Comparison of ENCODE assay signal across 2 cellular contexts in genomic region chr7:129126314-129126713, GRCh38.
TF ChIP-seq lines count a peak whose summit lies in the region.

No MANE protein-coding gene starts in this region.

TF ChIP-seq in GM23338, 12 proteins besides CTCF, POLR2A, EP300 and RAD21:
- no peak for TF ChIP-seq POLR2AphosphoS5 (IDR thresholded peaks at IDR 0.05; ENCODE audit: low read depth)
- no peak for TF ChIP-seq ZNF331 (CRISPR knock-in tag; IDR thresholded peaks at IDR 0.05; ENCODE audit: low read depth)
- TF ChIP-seq CREB1 (CRISPR knock-in tag; IDR thresholded peaks at IDR 0.05; ENCODE audit: low read depth) = no peak
- 0 out of 2 replicates have a peak, but pooled peaks have one; percentile 46 for TF ChIP-seq ZNF114 (CRISPR knock-in tag; IDR thresholded peaks at IDR 0.05)
- TF ChIP-seq NANOG (IDR thresholded peaks at IDR 0.05; ENCODE audit: borderline replicate concordance) = no peak
- no peak for TF ChIP-seq EZH2 (IDR thresholded peaks at IDR 0.05; ENCODE audit: low read depth, unreplicated experiment)
- TF ChIP-seq ZNF462 (CRISPR knock-in tag; IDR thresholded peaks at IDR 0.05) = peak; percentile 96
- TF ChIP-seq JUNB (IDR thresholded peaks at IDR 0.05; ENCODE audit: unreplicated experiment) = no peak
- TF ChIP-seq STAT1 (IDR thresholded peaks at IDR 0.05; ENCODE audit: unreplicated experiment) = no peak
- TF ChIP-seq, protein P1, sequence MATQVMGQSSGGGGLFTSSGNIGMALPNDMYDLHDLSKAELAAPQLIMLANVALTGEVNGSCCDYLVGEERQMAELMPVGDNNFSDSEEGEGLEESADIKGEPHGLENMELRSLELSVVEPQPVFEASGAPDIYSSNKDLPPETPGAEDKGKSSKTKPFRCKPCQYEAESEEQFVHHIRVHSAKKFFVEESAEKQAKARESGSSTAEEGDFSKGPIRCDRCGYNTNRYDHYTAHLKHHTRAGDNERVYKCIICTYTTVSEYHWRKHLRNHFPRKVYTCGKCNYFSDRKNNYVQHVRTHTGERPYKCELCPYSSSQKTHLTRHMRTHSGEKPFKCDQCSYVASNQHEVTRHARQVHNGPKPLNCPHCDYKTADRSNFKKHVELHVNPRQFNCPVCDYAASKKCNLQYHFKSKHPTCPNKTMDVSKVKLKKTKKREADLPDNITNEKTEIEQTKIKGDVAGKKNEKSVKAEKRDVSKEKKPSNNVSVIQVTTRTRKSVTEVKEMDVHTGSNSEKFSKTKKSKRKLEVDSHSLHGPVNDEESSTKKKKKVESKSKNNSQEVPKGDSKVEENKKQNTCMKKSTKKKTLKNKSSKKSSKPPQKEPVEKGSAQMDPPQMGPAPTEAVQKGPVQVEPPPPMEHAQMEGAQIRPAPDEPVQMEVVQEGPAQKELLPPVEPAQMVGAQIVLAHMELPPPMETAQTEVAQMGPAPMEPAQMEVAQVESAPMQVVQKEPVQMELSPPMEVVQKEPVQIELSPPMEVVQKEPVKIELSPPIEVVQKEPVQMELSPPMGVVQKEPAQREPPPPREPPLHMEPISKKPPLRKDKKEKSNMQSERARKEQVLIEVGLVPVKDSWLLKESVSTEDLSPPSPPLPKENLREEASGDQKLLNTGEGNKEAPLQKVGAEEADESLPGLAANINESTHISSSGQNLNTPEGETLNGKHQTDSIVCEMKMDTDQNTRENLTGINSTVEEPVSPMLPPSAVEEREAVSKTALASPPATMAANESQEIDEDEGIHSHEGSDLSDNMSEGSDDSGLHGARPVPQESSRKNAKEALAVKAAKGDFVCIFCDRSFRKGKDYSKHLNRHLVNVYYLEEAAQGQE (IDR thresholded peaks at IDR 0.05; ENCODE audit: unreplicated experiment) = no peak
- TF ChIP-seq, protein P2, sequence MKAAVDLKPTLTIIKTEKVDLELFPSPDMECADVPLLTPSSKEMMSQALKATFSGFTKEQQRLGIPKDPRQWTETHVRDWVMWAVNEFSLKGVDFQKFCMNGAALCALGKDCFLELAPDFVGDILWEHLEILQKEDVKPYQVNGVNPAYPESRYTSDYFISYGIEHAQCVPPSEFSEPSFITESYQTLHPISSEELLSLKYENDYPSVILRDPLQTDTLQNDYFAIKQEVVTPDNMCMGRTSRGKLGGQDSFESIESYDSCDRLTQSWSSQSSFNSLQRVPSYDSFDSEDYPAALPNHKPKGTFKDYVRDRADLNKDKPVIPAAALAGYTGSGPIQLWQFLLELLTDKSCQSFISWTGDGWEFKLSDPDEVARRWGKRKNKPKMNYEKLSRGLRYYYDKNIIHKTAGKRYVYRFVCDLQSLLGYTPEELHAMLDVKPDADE (IDR thresholded peaks at IDR 0.05) = no peak

TF ChIP-seq in H1, 55 proteins besides CTCF, POLR2A, EP300 and RAD21:
- TF ChIP-seq TAF1 (IDR thresholded peaks at IDR 0.05; ENCODE audit: low read depth, low read length) = 0 out of 2 replicates have a peak, but pooled peaks have one; percentile 31
- TF ChIP-seq PHF8 (conservative IDR thresholded peaks at IDR 0.05; ENCODE audit: low read depth, low read length) = 0 out of 2 replicates have a peak, but pooled peaks have one; percentile 14
- no peak for TF ChIP-seq SP2 (IDR thresholded peaks at IDR 0.05; ENCODE audit: low read length)
